Comparison of ENCODE assay signal across 10 cellular contexts in the genomic region with DNA sequence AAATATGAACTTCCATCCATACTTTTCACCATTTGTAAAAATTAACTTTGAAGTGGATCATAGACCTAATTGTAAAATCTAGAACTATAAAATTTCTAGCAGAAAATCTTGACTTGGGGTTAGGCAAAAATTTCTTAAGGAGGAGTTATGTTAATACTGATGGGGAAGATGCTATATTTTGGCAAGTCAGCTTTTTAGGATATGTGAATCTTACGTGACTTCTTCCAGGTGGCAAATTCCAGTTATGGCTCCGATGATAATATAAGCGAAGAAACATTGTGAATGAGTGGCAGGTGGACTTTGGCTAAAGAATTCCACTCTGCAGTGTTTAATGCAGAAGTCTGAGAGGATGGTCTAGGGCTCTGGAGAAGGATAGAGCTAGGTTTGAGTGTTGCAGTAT. TPM values are rescaled to one million over a fixed set of nuclear protein-coding genes. Genes with fewer than 3 reads are reported as not detected.
DNase-seq lines count a peak whose midpoint lies in the region; ATAC-seq and TF ChIP-seq lines count a peak whose summit lies in the region.
"Had no signal": no experiment of that assay in that cellular context is flagged by ENCODE, and none has a peak within 500 bp of the region (broad histone marks: within the 10 kb centered on the region; RNA-seq: fewer than 3 reads in every experiment).

No MANE protein-coding gene starts in this region.

- H3K27me3 Mint-ChIP-seq in activated CD4-positive, alpha-beta T cell treated with anti-CD3 and anti-CD28 coated beads for 36 hours = no peaks in the 10 kb centered on the region
- no peaks in the 10 kb centered on the region for H3K27me3 Mint-ChIP-seq in central memory CD8-positive, alpha-beta T cell
- peaks cover 16% of the 10 kb centered on the region for H3K27me3 Mint-ChIP-seq in progenitor cell of endocrine pancreas

- H2AFZ ChIP-seq in MM.1S (ENCODE audit: low read length) (no peak overlapping the region), trophoblast cell (ENCODE audit: insufficient read depth, low read length, poor library complexity) (no peak overlapping the region)

- peak overlapping the region; percentile 79 for H3K4me3 Mint-ChIP-seq in activated CD4-positive, alpha-beta T cell treated with anti-CD3 and anti-CD28 coated beads for 36 hours
- peak overlapping the region; percentile 80 for H3K4me3 Mint-ChIP-seq in central memory CD8-positive, alpha-beta T cell
- H3K4me3 Mint-ChIP-seq in progenitor cell of endocrine pancreas (ENCODE audit: low read depth) = peak overlapping the region; percentile 72

- H3K4me1 ChIP-seq in MM.1S (ENCODE audit: low read length) (no peaks in the 10 kb centered on the region), mesendoderm (ENCODE audit: control insufficient read depth, low read depth, low read length) (no peaks in the 10 kb centered on the region), trophoblast cell (ENCODE audit: control insufficient read depth in 1 of 2, insufficient read depth in 2 of 2, low read length in 2 of 2) (no peaks in the 10 kb centered on the region), aorta (ENCODE audit: control insufficient read depth in 1 of 2, insufficient read depth in 2 of 2, low read length in 2 of 2) (no peaks in the 10 kb centered on the region)
- H3K4me1 ChIP-seq: foreskin keratinocyte had no signal

- H3K23ac ChIP-seq in mesendoderm (ENCODE audit: low read length) (no peak overlapping the region), trophoblast cell (ENCODE audit: low read length) (no peak overlapping the region)

- peak overlapping the region; percentile 74 for H3K27ac Mint-ChIP-seq in activated CD4-positive, alpha-beta T cell treated with anti-CD3 and anti-CD28 coated beads for 36 hours
- peak overlapping the region; percentile 62 for H3K27ac Mint-ChIP-seq in central memory CD8-positive, alpha-beta T cell (ENCODE audit: low read depth)
- H3K27ac Mint-ChIP-seq in progenitor cell of endocrine pancreas = no peak overlapping the region

- H4K91ac ChIP-seq in trophoblast cell (ENCODE audit: low read depth, low read length) = no peak overlapping the region

- H3K18ac ChIP-seq in mesendoderm (ENCODE audit: low read length) = no peak overlapping the region
- H3K18ac ChIP-seq in trophoblast cell (ENCODE audit: low read length) = no peak overlapping the region

- CTCF ChIA-PET in activated CD4-positive, alpha-beta T cell treated with anti-CD3 and anti-CD28 coated beads for 36 hours (lab: Charles Lee) = interaction anchor here (1.5 to 3.0 kb wide), 3 partner anchors 9 to 22 kb away, joined by 4 to 14 read pairs (median 4); no protein-coding TSS in a partner anchor

- H3F3A ChIP-seq in MM.1S (ENCODE audit: insufficient read depth, low read length) = no peaks in the 10 kb centered on the region

- no peak overlapping the region for H3K56ac ChIP-seq in mesendoderm (ENCODE audit: low read length)

- H3K79me1 ChIP-seq in mesendoderm (ENCODE audit: low read length) (no peaks in the 10 kb centered on the region), trophoblast cell (ENCODE audit: low read length) (peaks cover 2% of the 10 kb centered on the region)

- intact Hi-C loops in activated CD4-positive, alpha-beta T cell treated with anti-CD3 and anti-CD28 coated beads for 36 hours (cut with DNase I, micrococcal nuclease) = no loop called here
- intact Hi-C loops in aorta (cut with DNase I) = no loop called here

- no peak overlapping the region for H4K5ac ChIP-seq in mesendoderm (ENCODE audit: low read length)

- H4K8ac ChIP-seq in mesendoderm (ENCODE audit: low read depth, low read length) (no peak overlapping the region), trophoblast cell (ENCODE audit: low read depth, low read length) (no peak overlapping the region)

- POLR2A ChIA-PET in activated CD4-positive, alpha-beta T cell treated with anti-CD3 and anti-CD28 coated beads for 36 hours (lab: Charles Lee) = no interaction called here

- no peaks in the 10 kb centered on the region for H3K27me3 ChIP-seq in MM.1S (replicated peaks; ENCODE audit: insufficient read depth, low read length)
- no peaks in the 10 kb centered on the region for H3K27me3 ChIP-seq in mesendoderm (ENCODE audit: insufficient read depth, low read length, poor library complexity)
- H3K27me3 ChIP-seq in trophoblast cell (ENCODE audit: insufficient read depth, low read length) = no peaks in the 10 kb centered on the region
- H3K27me3 ChIP-seq in aorta (ENCODE audit: control insufficient read depth in 1 of 2, insufficient read depth in 2 of 2, low read length in 1 of 2) = no peaks in the 10 kb centered on the region
- H3K27me3 ChIP-seq: foreskin keratinocyte had no signal

- DNase-seq in activated CD4-positive, alpha-beta T cell treated with anti-CD3 and anti-CD28 coated beads for 36 hours = no peak
- DNase-seq in activated CD4-positive, alpha-beta T cell treated with anti-CD3 and anti-CD28 coated beads, Interleukin-2, amount 50 U/mL, for 48 hours = no peak
- DNase-seq in MM.1S (no peak), progenitor cell of endocrine pancreas (ENCODE audit: low spot score, unreplicated experiment) (no peak), mesendoderm (no peak), trophoblast cell (no peak), aorta (no peak)
- DNase-seq in central memory CD8-positive, alpha-beta T cell (ENCODE audit: low spot score in 2 of 2) = no peak
- DNase-seq: foreskin keratinocyte, NCI-H1694 treated with DMSO at 0.1 percent for 48 hours had no signal

- WGBS in mesendoderm (ENCODE audit: extremely low coverage, insufficient coverage, low lambda C conversion rate) = no CpG with 5 or more reads among the region's 3 CpGs
- WGBS in trophoblast cell (ENCODE audit: extremely low coverage, insufficient coverage, insufficient read length) = no CpG with 5 or more reads among the region's 3 CpGs
- WGBS in aorta, 2 donors = 86 to 90% methylated on average over 3 of the region's 3 CpGs

- no peaks in the 10 kb centered on the region for H3K9me3 Mint-ChIP-seq in activated CD4-positive, alpha-beta T cell treated with anti-CD3 and anti-CD28 coated beads for 36 hours (ENCODE audit: low read depth)
- H3K9me3 Mint-ChIP-seq in central memory CD8-positive, alpha-beta T cell = no peaks in the 10 kb centered on the region
- peaks cover 22% of the 10 kb centered on the region for H3K9me3 Mint-ChIP-seq in progenitor cell of endocrine pancreas (ENCODE audit: low read depth)

- H4K12ac ChIP-seq in trophoblast cell (ENCODE audit: low read depth, low read length) = no peak overlapping the region

- H3K9ac ChIP-seq in MM.1S (ENCODE audit: low read length) (peak overlapping the region; percentile 60; the same call in 1 of the 2 replicates), mesendoderm (ENCODE audit: low read length) (no peak overlapping the region), trophoblast cell (ENCODE audit: low read length) (no peak overlapping the region)

- H3K4me3 ChIP-seq in MM.1S (ENCODE audit: low read length) (peak overlapping the region; percentile 71; the same call in 1 of the 2 replicates), mesendoderm (ENCODE audit: low read length) (no peak overlapping the region), trophoblast cell (ENCODE audit: low read depth, low read length) (no peak overlapping the region), aorta (ENCODE audit: low read length in 2 of 2) (no peak overlapping the region)

- no peak overlapping the region for H3K14ac ChIP-seq in trophoblast cell (ENCODE audit: low read length)

- H2BK5ac ChIP-seq in mesendoderm (ENCODE audit: low read length) (no peak overlapping the region), trophoblast cell (ENCODE audit: low read depth, low read length, poor library complexity) (no peak overlapping the region)

- no peak overlapping the region for H3K27ac ChIP-seq in MM.1S (ENCODE audit: low read length)
- H3K27ac ChIP-seq in mesendoderm (ENCODE audit: low read depth, low read length) = no peak overlapping the region
- H3K27ac ChIP-seq in trophoblast cell (ENCODE audit: low read depth, low read length) = no peak overlapping the region
- no peak overlapping the region for H3K27ac ChIP-seq in aorta (ENCODE audit: low read depth in 1 of 2, low read length in 2 of 2)
- H3K27ac ChIP-seq: foreskin keratinocyte had no signal

- no peaks in the 10 kb centered on the region for H3K36me3 ChIP-seq in MM.1S (replicated peaks; ENCODE audit: insufficient read depth, low read length)
- H3K36me3 ChIP-seq in mesendoderm (ENCODE audit: control insufficient read depth, insufficient read depth, low read length) = no peaks in the 10 kb centered on the region
- H3K36me3 ChIP-seq in trophoblast cell (ENCODE audit: control insufficient read depth in 1 of 2, insufficient read depth in 2 of 2, low read length in 2 of 2) = no peaks in the 10 kb centered on the region
- H3K36me3 ChIP-seq in aorta (ENCODE audit: control insufficient read depth in 1 of 2, insufficient read depth in 2 of 2, low read length in 1 of 2) = peaks cover 0 to under 1% of the 10 kb centered on the region in 2 donors

- H4K20me1 ChIP-seq in MM.1S (ENCODE audit: insufficient read depth, low read length) = no peaks in the 10 kb centered on the region

- H3K9me2 ChIP-seq in MM.1S (replicated peaks; ENCODE audit: insufficient read depth, low read length) = no peaks in the 10 kb centered on the region

- TF ChIP-seq CTCF in MM.1S (IDR thresholded peaks at IDR 0.05; ENCODE audit: low read length) = no peak
- TF ChIP-seq CTCF in progenitor cell of endocrine pancreas (IDR thresholded peaks at IDR 0.05; ENCODE audit: unreplicated experiment) = no peak

- peaks cover 45% of the 10 kb centered on the region for H3K79me2 ChIP-seq in MM.1S (ENCODE audit: low read length)
- H3K79me2 ChIP-seq in mesendoderm (ENCODE audit: control insufficient read depth, insufficient read depth, low read length) = no peaks in the 10 kb centered on the region
- H3K79me2 ChIP-seq in trophoblast cell (ENCODE audit: control insufficient read depth, insufficient read depth, low read length, poor library complexity) = no peaks in the 10 kb centered on the region

- H2BK12ac ChIP-seq in trophoblast cell (ENCODE audit: low read length) = no peak overlapping the region

- no peak for ATAC-seq in activated CD4-positive, alpha-beta T cell treated with anti-CD3 and anti-CD28 coated beads for 36 hours
- no peak for ATAC-seq in central memory CD8-positive, alpha-beta T cell (replicated peaks; ENCODE audit: extremely low read depth, poor library complexity, severe bottlenecking)
- ATAC-seq in aorta (ENCODE audit: low FRiP score) = no peak

- H3K9me3 ChIP-seq in MM.1S (replicated peaks; ENCODE audit: insufficient read depth, low read length) (no peaks in the 10 kb centered on the region), trophoblast cell (ENCODE audit: insufficient read depth, low read depth, low read length) (no peaks in the 10 kb centered on the region), aorta (ENCODE audit: control insufficient read depth, low read length) (no peaks in the 10 kb centered on the region)

- peak overlapping the region; percentile 70 for H3K4me2 ChIP-seq in MM.1S (ENCODE audit: low read depth, low read length)
- no peak overlapping the region for H3K4me2 ChIP-seq in mesendoderm (ENCODE audit: low read length)
- H3K4me2 ChIP-seq in trophoblast cell (ENCODE audit: low read length) = no peak overlapping the region

- peaks cover 26% of the 10 kb centered on the region for H3K36me3 Mint-ChIP-seq in activated CD4-positive, alpha-beta T cell treated with anti-CD3 and anti-CD28 coated beads for 36 hours (ENCODE audit: low read depth)
- H3K36me3 Mint-ChIP-seq in central memory CD8-positive, alpha-beta T cell (ENCODE audit: insufficient read depth) = peaks cover 8% of the 10 kb centered on the region
- H3K36me3 Mint-ChIP-seq in progenitor cell of endocrine pancreas (ENCODE audit: insufficient read depth) = peaks cover 7% of the 10 kb centered on the region

- no peak overlapping the region for H2BK120ac ChIP-seq in mesendoderm (ENCODE audit: low read depth, low read length)
- no peak overlapping the region for H2BK120ac ChIP-seq in trophoblast cell (ENCODE audit: insufficient read depth, low read length, poor library complexity)

- H3K4me1 Mint-ChIP-seq in activated CD4-positive, alpha-beta T cell treated with anti-CD3 and anti-CD28 coated beads for 36 hours = peaks cover 37% of the 10 kb centered on the region
- peaks cover 18% of the 10 kb centered on the region for H3K4me1 Mint-ChIP-seq in central memory CD8-positive, alpha-beta T cell
- no peaks in the 10 kb centered on the region for H3K4me1 Mint-ChIP-seq in progenitor cell of endocrine pancreas (ENCODE audit: low read depth)

- no peak overlapping the region for H2AK5ac ChIP-seq in mesendoderm (ENCODE audit: low read length)
- no peak overlapping the region for H2AK5ac ChIP-seq in trophoblast cell (ENCODE audit: low read length)

- no peak overlapping the region for H2BK15ac ChIP-seq in mesendoderm (replicated peaks; ENCODE audit: low read depth)

- no peak overlapping the region for H3K4ac ChIP-seq in mesendoderm (ENCODE audit: low read depth, low read length)
- H3K4ac ChIP-seq in trophoblast cell (ENCODE audit: low read depth, low read length) = no peak overlapping the region

RNA-seq across cellular contexts. Expression of a gene that starts 1.5 kb away (rescaled TPM):
- total RNA-seq in activated CD4-positive, alpha-beta T cell treated with anti-CD3 and anti-CD28 coated beads for 36 hours = 100 to 1,000 TPM; 110 to 116 TPM
- total RNA-seq in progenitor cell of endocrine pancreas = 15.8 and 18.6 TPM in 2 replicates
- 13.7 TPM for polyA plus RNA-seq in mesendoderm (2013, experiment 1 of 2)
- polyA plus RNA-seq in mesendoderm (2013, experiment 2 of 2) = 14.4 TPM
- 7.7 and 7.9 TPM in 2 replicates for polyA plus RNA-seq in trophoblast cell (2013)
- 10 to 100 TPM; 22.3 to 23.4 TPM for total RNA-seq in aorta
- 10 to 100 TPM; 15.0 to 17.5 TPM for polyA plus RNA-seq in aorta
